ENCODE assay signal across 25 cellular contexts in genomic region chr5:55699041-55699688, GRCh38. TPM values are rescaled to one million over a fixed set of nuclear protein-coding genes. Genes with fewer than 3 reads are reported as not detected.
DNase-seq lines count a peak whose midpoint lies in the region; ATAC-seq, FAIRE-seq and TF ChIP-seq lines count a peak whose summit lies in the region.
"Had no signal": no experiment of that assay in that cellular context is flagged by ENCODE, and none has a peak within 500 bp of the region (broad histone marks: within the 10 kb centered on the region; RNA-seq: fewer than 3 reads in every experiment).

No MANE protein-coding gene starts in this region.

- H2AFZ ChIP-seq in GM12878 (ENCODE audit: control insufficient read depth, low read depth, low read length): no peak overlapping the region

- peak overlapping the region; percentile 39; the same call in 1 of the 2 replicates for H3K27ac ChIP-seq in GM12878 (ENCODE audit: control insufficient read depth, insufficient read depth)
- H3K27ac ChIP-seq: esophagus squamous epithelium had no signal

- no peaks in the 10 kb centered on the region for H3K79me2 ChIP-seq in GM12878 (ENCODE audit: control insufficient read depth, insufficient read depth, low read length)

- H3K36me3 ChIP-seq in GM12878 (ENCODE audit: control insufficient read depth in 2 of 2, insufficient read depth in 2 of 2, low read length in 1 of 2): no peaks in the 10 kb centered on the region; a peak in 1 of 4 replicates

- no peak overlapping the region for H3K9ac ChIP-seq in GM12878 (ENCODE audit: control insufficient read depth, insufficient read depth, low read length)

- in situ Hi-C loops in GM12878 (cut with MboI): no loop called here

- peak; percentile 29 for DNase-seq in GM10248 (ENCODE audit: extremely low spot score)
- no peak for DNase-seq in GM12878 (ENCODE audit: low read depth, low spot score)
- no peak for DNase-seq in HuH-7.5 (ENCODE audit: low spot score)
- no peak for DNase-seq in NCI-H1417 treated with DMSO at 0.1 percent for 48 hours (lab: John Stamatoyannopoulos, UW)
- no peak for DNase-seq in medulla oblongata (ENCODE audit: extremely low spot score)
- DNase-seq: activated CD4-positive, alpha-beta T cell treated with anti-CD3 and anti-CD28 coated beads for 4 hours; activated naive CD4-positive, alpha-beta T cell; CD4-positive, alpha-beta T cell; cerebellar nuclear complex; DMS53; effector CD8-positive, alpha-beta T cell; esophagus squamous epithelium; NCI-H1930; NCI-H446; stimulated activated CD4-positive, alpha-beta T cell treated with anti-CD3 and anti-CD28 coated beads, Interleukin-15, amount 100 ng/mL, for 24 hours; stimulated activated naive CD4-positive, alpha-beta T cell treated with Interleukin-2 at 50 U/mL for 16 hours; trophoblast cell had no signal

- H3K27me3 ChIP-seq in GM12878 (replicated peaks in 1 of 2; ENCODE audit: control insufficient read depth in 2 of 2, insufficient read depth in 2 of 2, low read length in 1 of 2): no peaks in the 10 kb centered on the region
- H3K27me3 ChIP-seq: esophagus squamous epithelium had no signal

- WGBS in GM12878 (ENCODE audit: insufficient coverage, insufficient replicate concordance, low lambda C conversion rate, missing lambda C conversion rate): 29% methylated on average over 3 of the region's 3 CpGs

- no peak for TF ChIP-seq POLR2A in GM12878 (IDR thresholded peaks at IDR 0.05; ENCODE audit: low read depth, low read length)

- POLR2A ChIA-PET in GM10248 (lab: Yijun Ruan, JAX) (no interaction called here), GM12878 (lab: Charles Lee) (no interaction called here)

- no peak for TF ChIP-seq EP300 in GM12878 (IDR thresholded peaks at IDR 0.05; ENCODE audit: borderline replicate concordance in 1 of 2, control insufficient read depth in 1 of 2, low read depth in 2 of 2, low read length in 2 of 2)

- peak overlapping the region; percentile 33; the same call in 1 of the 2 replicates for H3K4me2 ChIP-seq in GM12878 (ENCODE audit: control insufficient read depth, insufficient read depth)

- RAD21 ChIA-PET in GM12878 (lab: Charles Lee; ENCODE audit: unreplicated experiment): interaction anchor here (0.7 to 1.3 kb wide), 2 partner anchors 10 to 199 kb away, joined by 4 read pairs; no protein-coding TSS in a partner anchor

- TF ChIP-seq CTCF in GM10248 (IDR thresholded peaks at IDR 0.05; ENCODE audit: control extremely low read depth, extremely low read depth, low read depth, missing control alignments) (no peak), GM12878 (IDR thresholded peaks at IDR 0.05 in 2 of 3, conservative IDR thresholded peaks at IDR 0.05 in 1 of 3; ENCODE audit: control insufficient read depth in 2 of 3, extremely low read depth in 1 of 3, insufficient read depth in 1 of 3, low read depth in 3 of 3, low read length in 3 of 3) (no peak)

- peak; percentile 70 for FAIRE-seq in GM12878 (lab: Jason Lieb, UNC)
- FAIRE-seq: astrocyte, TTC549 had no signal

- intact Hi-C loops in GM12878 (cut with micrococcal nuclease; ENCODE audit: unreplicated experiment): loop anchor here (10.0 kb wide), 1 partner anchor 164 kb away; the partner anchor contains the start of gene PLPP1

- TF ChIP-seq RAD21 in GM12878 (IDR thresholded peaks at IDR 0.05; ENCODE audit: insufficient read depth, low read depth, low read length): no peak

- CTCF ChIA-PET in GM10248 (lab: Yijun Ruan, JAX) (interaction anchor here (1.0 to 1.4 kb wide), 2 partner anchors 8 to 523 kb away, joined by 3 to 5 read pairs; no protein-coding TSS in a partner anchor), GM12878 (lab: Yijun Ruan, JAX) (interaction anchor here (0.6 to 1.1 kb wide), 4 partner anchors 10 to 432 kb away, joined by 3 read pairs; no protein-coding TSS in a partner anchor)

- SMC1A ChIA-PET in GM12878 (lab: Charles Lee; ENCODE audit: uncharacterized antibody, unreplicated experiment): interaction anchor here (1.0 to 1.7 kb wide), 3 partner anchors 15 to 236 kb away, joined by 3 to 7 read pairs (median 3); no protein-coding TSS in a partner anchor

- BruUV-seq in GM12878 (replicated peaks; lab: Mats Ljungman, UMichigan): no TSS peak

- peaks cover 20% of the 10 kb centered on the region for H3K4me1 ChIP-seq in GM12878 (ENCODE audit: control insufficient read depth, insufficient read depth, low read length)
- H3K4me1 ChIP-seq: esophagus squamous epithelium had no signal

- peak; percentile 62 for ATAC-seq in GM19395 (IDR thresholded peaks at IDR 0.05; ENCODE audit: unreplicated experiment)
- ATAC-seq in HG03159 (IDR thresholded peaks at IDR 0.05; ENCODE audit: unreplicated experiment): peak; percentile 69
- ATAC-seq in GM12878: peak; percentile 80
- ATAC-seq in HG02763 (IDR thresholded peaks at IDR 0.05; ENCODE audit: unreplicated experiment): no peak
- ATAC-seq: left lobe of liver had no signal

- peaks cover 2% of the 10 kb centered on the region; the same call in 2 of the 3 replicates for H3K9me3 ChIP-seq in GM12878 (replicated peaks; ENCODE audit: control insufficient read depth, insufficient read depth, low read length)
- H3K9me3 ChIP-seq: esophagus squamous epithelium had no signal

- H3K4me3 ChIP-seq in GM12878: no peak overlapping the region
- H3K4me3 ChIP-seq: esophagus squamous epithelium had no signal

- H4K20me1 ChIP-seq in GM12878 (ENCODE audit: control insufficient read depth, insufficient read depth): no peaks in the 10 kb centered on the region

TF ChIP-seq in GM12878, 131 proteins besides CTCF, POLR2A, EP300 and RAD21 (continues in another document):
- TF ChIP-seq ETV6 (conservative IDR thresholded peaks at IDR 0.05 in 1 of 2, IDR thresholded peaks at IDR 0.05 in 1 of 2; ENCODE audit: borderline replicate concordance in 1 of 2, low read depth in 1 of 2): no peak; a peak in 1 of 4 replicates
- no peak for TF ChIP-seq TCF12 (IDR thresholded peaks at IDR 0.05; ENCODE audit: low read depth, low read length)
- TF ChIP-seq E2F8 (IDR thresholded peaks at IDR 0.05; ENCODE audit: low read depth, partially characterized antibody): no peak
- TF ChIP-seq FOXM1 (IDR thresholded peaks at IDR 0.05; ENCODE audit: low read depth, low read length): 0 out of 2 replicates have a peak, but pooled peaks have one; percentile 28

RNA-seq across cellular contexts. Expression of gene SLC38A9, which starts 13.0 kb away (rescaled TPM):
- 143 and 148 TPM in 2 replicates for total RNA-seq in GM12878 (2013; cell fraction: nucleolus; rRNA removed)
- total RNA-seq in GM12878 (2014; rRNA removed) (32.1 and 40.8 TPM in 2 replicates), GM12878 (2014; rRNA removed; fragmentation: Illumina TruSeq; extraction: Trizol) (35.1 and 37.9 TPM in 2 replicates), GM12878 (2021) (16.5 and 20.0 TPM in 2 replicates)
- polyA plus RNA-seq in GM12878 (2011; ENCODE audit: low read depth): 7.2 TPM
- polyA plus RNA-seq in GM12878 (2011; rRNA removed) (26.4 and 35.2 TPM in 2 replicates), GM12878 (2014; fragmentation: Illumina TruSeq; extraction: Trizol) (26.8 and 44.1 TPM in 2 replicates), GM12878 (2014; fragmentation: Nextera tagmentation; extraction: Ambion mirVana) (10 to 100 TPM in 1 of 2 experiments, 1 to 10 TPM in 1; 8.5 to 17.4 TPM), GM12878 (2014; rRNA removed) (15.5 and 17.4 TPM in 2 replicates), GM12878 (2016; fragmentation: Nextera tagmentation; extraction: Ambion mirVana) (10 to 100 TPM; 21.9 to 24.0 TPM)
- 9.0 and 10.0 TPM in 2 replicates for polyA plus RNA-seq in GM12878 (2011; cell fraction: cytosol; rRNA removed)
- 21.1 and 21.7 TPM in 2 replicates for polyA plus RNA-seq in GM12878 (2011; cell fraction: nucleus; rRNA removed)
- polyA plus RNA-seq in GM12878 (2012): 8.7 and 12.2 TPM in 2 replicates
- polyA minus RNA-seq in GM12878 (2011; rRNA and poly(A)+ RNA removed): 23.2 and 30.1 TPM in 2 replicates
- polyA minus RNA-seq in GM12878 (2011; cell fraction: cytosol; rRNA and poly(A)+ RNA removed): 7.2 and 10.7 TPM in 2 replicates
- polyA minus RNA-seq in GM12878 (2011; cell fraction: nucleus; rRNA and poly(A)+ RNA removed): 27.0 and 30.7 TPM in 2 replicates

RNA-seq across cellular contexts. Expression of gene DDX4, which starts 38.7 kb away (rescaled TPM):
- 1.0 TPM in 1 of 2 replicates, not detected in the other for total RNA-seq in GM12878 (2013; cell fraction: nucleolus; rRNA removed)
- total RNA-seq in GM12878 (2014; rRNA removed): 0.27 TPM in 1 of 2 replicates, not detected in the other
- not detected in 2 replicates for total RNA-seq in GM12878 (2014; rRNA removed; fragmentation: Illumina TruSeq; extraction: Trizol)
- total RNA-seq in GM12878 (2021): 0.36 TPM in 1 of 2 replicates, not detected in the other
- not detected for polyA plus RNA-seq in GM12878 (2011; ENCODE audit: low read depth)
- 0.08 and 0.12 TPM in 2 replicates for polyA plus RNA-seq in GM12878 (2011; rRNA removed)
- 0.05 TPM in 1 of 2 replicates, not detected in the other for polyA plus RNA-seq in GM12878 (2011; cell fraction: cytosol; rRNA removed)
- polyA plus RNA-seq in GM12878 (2011; cell fraction: nucleus; rRNA removed): 0.12 and 0.34 TPM in 2 replicates
- polyA plus RNA-seq in GM12878 (2012): 0.07 and 0.09 TPM in 2 replicates
- 0.10 TPM in 1 of 2 replicates, not detected in the other for polyA plus RNA-seq in GM12878 (2014; fragmentation: Illumina TruSeq; extraction: Trizol)
- polyA plus RNA-seq in GM12878 (2014; fragmentation: Nextera tagmentation; extraction: Ambion mirVana): under 1 TPM; 0.08 to 0.09 TPM
- polyA plus RNA-seq in GM12878 (2014; rRNA removed): 0.05 and 0.06 TPM in 2 replicates
- polyA plus RNA-seq in GM12878 (2016; fragmentation: Nextera tagmentation; extraction: Ambion mirVana): not detected
- not detected in 2 replicates for polyA minus RNA-seq in GM12878 (2011; rRNA and poly(A)+ RNA removed)
- not detected in 2 replicates for polyA minus RNA-seq in GM12878 (2011; cell fraction: cytosol; rRNA and poly(A)+ RNA removed)
- not detected in 2 replicates for polyA minus RNA-seq in GM12878 (2011; cell fraction: nucleus; rRNA and poly(A)+ RNA removed)
- total RNA-seq: astrocyte; CD4-positive, alpha-beta T cell; esophagus squamous epithelium; glomerular endothelial cell; left lobe of liver; renal cortical epithelial cell had no signal
